ENCODE assay signal across 12 cellular contexts in the genomic region with DNA sequence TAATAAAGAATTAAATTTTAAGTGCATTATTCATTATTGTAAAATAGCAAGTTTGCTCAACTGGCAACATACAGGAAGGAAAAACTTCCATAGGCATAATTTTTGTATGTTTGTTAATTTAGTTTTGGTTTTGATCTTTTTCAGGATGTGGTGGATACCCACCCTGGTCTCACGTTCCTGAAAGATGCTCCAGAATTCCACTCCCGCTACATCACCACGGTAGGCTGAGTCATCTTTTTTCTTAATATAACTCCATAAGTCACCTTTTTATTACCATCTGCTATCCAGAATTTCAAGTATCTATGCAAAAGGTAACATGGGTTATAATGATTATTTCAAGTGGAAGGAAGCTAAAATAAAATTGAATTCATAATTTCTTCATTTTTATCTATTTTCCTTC.
A peak's percentile ranks its signal among the peaks of the same experiment; 100 is the strongest.
DNase-seq lines count a peak whose midpoint lies in the region; TF ChIP-seq lines count a peak whose summit lies in the region.
"Had no signal": no experiment of that assay in that cellular context is flagged by ENCODE, and none has a peak within 500 bp of the region (broad histone marks: within the 10 kb centered on the region; RNA-seq: fewer than 3 reads in every experiment).

No MANE protein-coding gene starts in this region.

- TF ChIP-seq EP300 in transverse colon (IDR thresholded peaks at IDR 0.05; ENCODE audit: low read depth): no peak

- 62 to 66% methylated on average over 3 of the region's 3 CpGs for WGBS in transverse colon (ENCODE audit: low coverage in 1 of 2), 2 donors

- no peaks in the 10 kb centered on the region for H3K9me3 ChIP-seq in transverse colon
- H3K9me3 ChIP-seq: stomach had no signal

- TF ChIP-seq CTCF in transverse colon (IDR thresholded peaks at IDR 0.05): no peak

- intact Hi-C loops in transverse colon (cut with DNase I; ENCODE audit: low total_unique reads): loop anchor here (2.0 kb wide), 1 partner anchor 180 kb away; the partner anchor contains the start of gene PCCB

- DNase-seq in HS-5 (ENCODE audit: low read depth) (peak; percentile 94), amniotic stem cell (lab: John Stamatoyannopoulos, UW) (peak; percentile 38), hepatic stellate cell (ENCODE audit: low spot score) (peak; percentile 51), transverse colon (no peak), erythroblast (lab: John Stamatoyannopoulos, UW) (no peak), cerebellar nuclear complex (lab: John Stamatoyannopoulos, UW) (no peak), iPS-NIHi11 (ENCODE audit: low spot score) (no peak)
- DNase-seq: activated CD4-positive, alpha-beta T cell treated with anti-CD3 and anti-CD28 coated beads, Interleukin-2, amount 50 U/mL, for 4 hours; activated naive CD8-positive, alpha-beta T cell treated with anti-CD3 and anti-CD28 coated beads for 36 hours; NCI-H1694 treated with DMSO at 0.1 percent for 48 hours; stimulated activated CD4-positive, alpha-beta T cell treated with anti-CD3 and anti-CD28 coated beads, Interleukin-15, amount 100 ng/mL, for 24 hours; stomach had no signal

- in situ Hi-C loops in transverse colon (cut with MboI; ENCODE audit: low pct_ligation_motif_present in 1 of 4, low pct_unique_long_range_greater_than_20kb in 1 of 4, low sequenced_read_pairs in 3 of 4): loop anchor here in 3 of 4 donors (5.0 to 10.0 kb wide), 4 partner anchors 314 to 952 kb away; no protein-coding TSS in a partner anchor

- peaks cover 0 to 5% (median 0%) of the 10 kb centered on the region in 4 donors for H3K4me1 ChIP-seq in transverse colon

- H3K36me3 ChIP-seq in transverse colon: peaks cover 0 to 6% (median 0%) of the 10 kb centered on the region in 4 donors

- H3K27me3 ChIP-seq in transverse colon: no peaks in the 10 kb centered on the region
- H3K27me3 ChIP-seq: stomach had no signal

- no peak overlapping the region for H3K4me3 ChIP-seq in transverse colon
- H3K4me3 ChIP-seq: stomach had no signal

- no peak for TF ChIP-seq POLR2A in transverse colon (IDR thresholded peaks at IDR 0.05)
- TF ChIP-seq POLR2A in erythroblast (IDR thresholded peaks at IDR 0.05; ENCODE audit: low read length): no peak

- peak overlapping the region in 3 of 4 donors; percentile 57 to 66 (median 59) for H3K27ac ChIP-seq in transverse colon

Comparison
In these comparisons a context has a peak if more than half of its experiments do, and no peak if none do; other contexts are left out.
1. DNase-seq: peak in HS-5 (single experiment), amniotic stem cell (single experiment) and hepatic stellate cell (single experiment); none in transverse colon (single experiment), erythroblast (0 of 2), cerebellar nuclear complex (0 of 2) and iPS-NIHi11 (single experiment).